In genomic region chr12:106511365-106511764, GRCh38 we compare ENCODE assay signal across 29 cellular contexts.
"Had no signal": no experiment of that assay in that cellular context is flagged by ENCODE, and none has a peak within 500 bp of the region (broad histone marks: within the 10 kb centered on the region; RNA-seq: fewer than 3 reads in every experiment).

No MANE protein-coding gene starts in this region.

- H3K4me3 ChIP-seq: adrenal gland, ascending aorta, breast epithelium, cardiac muscle cell, esophagus muscularis mucosa, gastrocnemius medialis had no signal

- H3K9me3 ChIP-seq: adrenal gland, ascending aorta, breast epithelium, esophagus muscularis mucosa, gastrocnemius medialis had no signal

- ATAC-seq: activated CD4-positive, alpha-beta T cell treated with anti-CD3 and anti-CD28 coated beads for 36 hours; activated CD8-positive, alpha-beta memory T cell treated with anti-CD3 and anti-CD28 coated beads, Interleukin-2, amount 10 ng/mL, durations not matched to agents 7 days and 5 days; activated CD8-positive, alpha-beta T cell treated with anti-CD3 and anti-CD28 coated beads, Interleukin-2, amount 10 ng/mL, durations not matched to agents 7 days and 5 days; activated naive CD8-positive, alpha-beta T cell treated with anti-CD3 and anti-CD28 coated beads, Interleukin-2, amount 50 U/mL, for 24 hours; effector memory CD8-positive, alpha-beta T cell; foreskin keratinocyte; gastrocnemius medialis had no signal

- H3K27ac ChIP-seq: adrenal gland, ascending aorta, breast epithelium, cardiac muscle cell, esophagus muscularis mucosa, foreskin keratinocyte, gastrocnemius medialis had no signal

- H3K36me3 ChIP-seq: adrenal gland, breast epithelium had no signal

- DNase-seq: activated CD4-positive, alpha-beta memory T cell treated with anti-CD3 and anti-CD28 coated beads for 36 hours; activated CD4-positive, alpha-beta T cell treated with anti-CD3 and anti-CD28 coated beads for 36 hours; activated CD4-positive, alpha-beta T cell treated with anti-CD3 and anti-CD28 coated beads, Interleukin-2, amount 10 ng/mL, durations not matched to agents 24 days and 14 days; activated CD4-positive, CD25-positive, alpha-beta regulatory T cell; activated CD4-positive, CD25-positive, alpha-beta regulatory T cell treated with anti-CD3 and anti-CD28 coated beads, Interleukin-2, amount 50 U/mL, for 72 hours; activated CD8-positive, alpha-beta memory T cell treated with anti-CD3 and anti-CD28 coated beads, Interleukin-2, amount 10 ng/mL, durations not matched to agents 7 days and 5 days; activated CD8-positive, alpha-beta memory T cell treated with anti-CD3 and anti-CD28 coated beads, Interleukin-2, amount 50 U/mL, for 4 hours; activated CD8-positive, alpha-beta T cell treated with anti-CD3 and anti-CD28 coated beads, Interleukin-2, amount 10 ng/mL, durations not matched to agents 7 days and 5 days; activated effector memory CD4-positive, alpha-beta T cell treated with anti-CD3 and anti-CD28 coated beads, Interleukin-2, amount 50 U/mL, for 16 hours; activated naive CD4-positive, alpha-beta T cell treated with anti-CD3 and anti-CD28 coated beads for 36 hours; activated naive CD8-positive, alpha-beta T cell treated with anti-CD3 and anti-CD28 coated beads for 36 hours; activated naive CD8-positive, alpha-beta T cell treated with anti-CD3 and anti-CD28 coated beads, Interleukin-2, amount 50 U/mL, for 24 hours; activated T-cell treated with anti-CD3 and anti-CD28 coated beads, Interleukin-2, amount 50 U/mL, for 1 hour; activated T-cell treated with anti-CD3 and anti-CD28 coated beads, Interleukin-2, amount 50 U/mL, for 48 hours; adrenal gland; amygdala; cortex of kidney; dermis blood vessel endothelial cell; effector CD4-positive, alpha-beta T cell; effector memory CD8-positive, alpha-beta T cell; erythroblast; foreskin keratinocyte; gastrocnemius medialis; glutamatergic neuron; T-helper 2 cell had no signal

- H3K4me1 ChIP-seq: adrenal gland, ascending aorta, breast epithelium, esophagus muscularis mucosa, foreskin keratinocyte, gastrocnemius medialis had no signal

- H3K27me3 ChIP-seq: adrenal gland, ascending aorta, breast epithelium, cardiac muscle cell, esophagus muscularis mucosa, foreskin keratinocyte, gastrocnemius medialis had no signal
